In the genomic region with DNA sequence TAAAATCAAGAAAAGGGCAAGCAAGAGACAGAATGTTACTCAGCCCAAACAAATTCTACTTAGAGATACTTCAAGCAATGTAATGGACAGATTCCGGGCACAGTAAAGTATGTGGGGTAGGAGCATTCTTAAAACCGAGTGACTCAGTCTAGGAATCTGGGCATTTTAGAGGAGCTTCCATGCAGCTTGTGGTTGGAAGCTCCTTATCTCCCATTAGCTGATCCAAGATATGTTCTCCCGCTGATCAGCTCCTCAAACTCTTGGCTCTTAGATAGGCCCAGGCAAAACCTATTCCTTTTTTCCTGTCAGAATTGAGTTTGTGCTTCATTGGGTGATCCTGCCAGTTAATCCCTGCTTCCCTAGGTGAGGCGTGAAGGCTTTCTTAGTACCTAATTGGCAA, we compare ENCODE assay signal across 24 cellular contexts.
A peak's percentile ranks its signal among the peaks of the same experiment; 100 is the strongest.
DNase-seq lines count a peak whose midpoint lies in the region; ATAC-seq and TF ChIP-seq lines count a peak whose summit lies in the region.
"Had no signal": no experiment of that assay in that cellular context is flagged by ENCODE, and none has a peak within 500 bp of the region (broad histone marks: within the 10 kb centered on the region; RNA-seq: fewer than 3 reads in every experiment).

No MANE protein-coding gene starts in this region.

- peak; percentile 11 for DNase-seq in GM04504 (ENCODE audit: low read depth)
- DNase-seq in amniotic epithelial cell (ENCODE audit: low read depth): peak; percentile 88
- peak; percentile 29 for DNase-seq in fibroblast of villous mesenchyme (ENCODE audit: low read depth)
- DNase-seq in NCI-H748 treated with DMSO at 0.1 percent for 48 hours (lab: John Stamatoyannopoulos, UW): no peak
- DNase-seq in osteocyte (ENCODE audit: extremely low spot score, unreplicated experiment): no peak
- no peak for DNase-seq in mucosa of gallbladder (ENCODE audit: low spot score)
- DNase-seq: activated CD4-positive, alpha-beta T cell treated with anti-CD3 and anti-CD28 coated beads, Interleukin-2, amount 10 ng/mL, durations not matched to agents 24 days and 14 days; activated naive CD8-positive, alpha-beta T cell treated with anti-CD3 and anti-CD28 coated beads, Interleukin-2, amount 10 ng/mL, durations not matched to agents 7 days and 5 days; immature natural killer cell; NCI-H1417; NCI-H2107; NCI-H524 treated with DMSO at 0.1 percent for 48 hours; stimulated activated CD4-positive, alpha-beta T cell treated with anti-CD3 and anti-CD28 coated beads, Interleukin-12 subunit alpha, Interleukin-12 subunit beta, amount 100 ng/mL, for 4 hours; stimulated activated CD4-positive, alpha-beta T cell treated with anti-CD3 and anti-CD28 coated beads, Interleukin-4, amount 100 ng/mL, for 4 hours; T-helper 17 cell; thyroid gland had no signal

- no peak for TF ChIP-seq CTCF in fibroblast of villous mesenchyme (IDR thresholded peaks at IDR 0.05; ENCODE audit: insufficient read depth, low read depth, low read length)
- no peak for TF ChIP-seq CTCF in osteocyte (IDR thresholded peaks at IDR 0.05)

- no peak overlapping the region for H3K4me3 ChIP-seq in fibroblast of villous mesenchyme (ENCODE audit: low read depth, low read length)
- H3K4me3 ChIP-seq: BLaER1 treated with 17β-estradiol and CSF1 and Interleukin-3, amounts not matched to agents 10 nM and 100 nM; cardiac muscle cell; hepatocyte; right atrium auricular region; thyroid gland had no signal

- no peak overlapping the region for H3K4me3 Mint-ChIP-seq in osteocyte (ENCODE audit: unreplicated experiment)
- H3K4me3 Mint-ChIP-seq: activated CD4-positive, alpha-beta T cell treated with anti-CD3 and anti-CD28 coated beads, Interleukin-2, amount 10 ng/mL, durations not matched to agents 24 days and 14 days; activated naive CD8-positive, alpha-beta T cell treated with anti-CD3 and anti-CD28 coated beads, Interleukin-2, amount 10 ng/mL, durations not matched to agents 7 days and 5 days; dendritic cell treated with granulocyte-macrophage colony-stimulating factor and Interleukin-4, amounts not matched to agents 40 ng/mL and 50 ng/mL, for 4 days; immature natural killer cell; stimulated activated naive CD8-positive, alpha-beta T cell treated with anti-CD3 and anti-CD28 coated beads, Interleukin-15, Interleukin-2, amounts not matched to agents 100 ng/mL and 50 ng/mL, for 24 hours; T-helper 17 cell had no signal

- H3K27me3 Mint-ChIP-seq in osteocyte (ENCODE audit: unreplicated experiment): no peaks in the 10 kb centered on the region
- H3K27me3 Mint-ChIP-seq: activated CD4-positive, alpha-beta T cell treated with anti-CD3 and anti-CD28 coated beads, Interleukin-2, amount 10 ng/mL, durations not matched to agents 24 days and 14 days; activated naive CD8-positive, alpha-beta T cell treated with anti-CD3 and anti-CD28 coated beads, Interleukin-2, amount 10 ng/mL, durations not matched to agents 7 days and 5 days; stimulated activated naive CD8-positive, alpha-beta T cell treated with anti-CD3 and anti-CD28 coated beads, Interleukin-15, Interleukin-2, amounts not matched to agents 100 ng/mL and 50 ng/mL, for 24 hours; T-helper 17 cell had no signal

- no peak overlapping the region for H3K27ac Mint-ChIP-seq in osteocyte (ENCODE audit: unreplicated experiment)
- H3K27ac Mint-ChIP-seq: activated CD4-positive, alpha-beta T cell treated with anti-CD3 and anti-CD28 coated beads, Interleukin-2, amount 10 ng/mL, durations not matched to agents 24 days and 14 days; activated naive CD8-positive, alpha-beta T cell treated with anti-CD3 and anti-CD28 coated beads, Interleukin-2, amount 10 ng/mL, durations not matched to agents 7 days and 5 days; activated T-helper 2 cell treated with anti-CD3 and anti-CD28 coated beads, Interferon-gamma antibody, Interleukin-2, Interleukin-4, amounts not matched to agents 10 μg/mL and 5 μg/mL and 100 μg/mL, durations not matched to agents 14 hours and 24 hours and 36 hours; dendritic cell treated with granulocyte-macrophage colony-stimulating factor and Interleukin-4, amounts not matched to agents 40 ng/mL and 50 ng/mL, for 4 days; immature natural killer cell; stimulated activated naive CD8-positive, alpha-beta T cell treated with anti-CD3 and anti-CD28 coated beads, Interleukin-15, Interleukin-2, amounts not matched to agents 100 ng/mL and 50 ng/mL, for 24 hours; T-helper 17 cell had no signal

- ATAC-seq in esophagus mucosa: no peak
- ATAC-seq: T-helper 17 cell had no signal

- H3K9me3 Mint-ChIP-seq in osteocyte (ENCODE audit: unreplicated experiment): no peaks in the 10 kb centered on the region
- H3K9me3 Mint-ChIP-seq: activated CD4-positive, alpha-beta T cell treated with anti-CD3 and anti-CD28 coated beads, Interleukin-2, amount 10 ng/mL, durations not matched to agents 24 days and 14 days; activated naive CD8-positive, alpha-beta T cell treated with anti-CD3 and anti-CD28 coated beads, Interleukin-2, amount 10 ng/mL, durations not matched to agents 7 days and 5 days; activated T-helper 2 cell treated with anti-CD3 and anti-CD28 coated beads, Interferon-gamma antibody, Interleukin-2, Interleukin-4, amounts not matched to agents 10 μg/mL and 5 μg/mL and 100 μg/mL, durations not matched to agents 14 hours and 24 hours and 36 hours; dendritic cell treated with granulocyte-macrophage colony-stimulating factor and Interleukin-4, amounts not matched to agents 40 ng/mL and 50 ng/mL, for 4 days; stimulated activated naive CD8-positive, alpha-beta T cell treated with anti-CD3 and anti-CD28 coated beads, Interleukin-15, Interleukin-2, amounts not matched to agents 100 ng/mL and 50 ng/mL, for 24 hours had no signal

- peaks cover 2% of the 10 kb centered on the region for H3K36me3 Mint-ChIP-seq in osteocyte (ENCODE audit: unreplicated experiment)
- H3K36me3 Mint-ChIP-seq: activated naive CD8-positive, alpha-beta T cell treated with anti-CD3 and anti-CD28 coated beads, Interleukin-2, amount 10 ng/mL, durations not matched to agents 7 days and 5 days; immature natural killer cell had no signal

- H3K4me1 Mint-ChIP-seq in osteocyte (ENCODE audit: unreplicated experiment): peaks cover 8% of the 10 kb centered on the region
- H3K4me1 Mint-ChIP-seq: activated CD4-positive, alpha-beta T cell treated with anti-CD3 and anti-CD28 coated beads, Interleukin-2, amount 10 ng/mL, durations not matched to agents 24 days and 14 days; activated naive CD8-positive, alpha-beta T cell treated with anti-CD3 and anti-CD28 coated beads, Interleukin-2, amount 10 ng/mL, durations not matched to agents 7 days and 5 days; immature natural killer cell; T-helper 17 cell had no signal

Comparison
In these comparisons a context has a peak if more than half of its experiments do, and no peak if none do; other contexts are left out.
1. DNase-seq: peak in GM04504 (single experiment), amniotic epithelial cell (single experiment) and fibroblast of villous mesenchyme (single experiment); none in NCI-H748 treated with DMSO at 0.1 percent for 48 hours (single experiment), osteocyte (single experiment) and mucosa of gallbladder (single experiment).